In the genomic region with DNA sequence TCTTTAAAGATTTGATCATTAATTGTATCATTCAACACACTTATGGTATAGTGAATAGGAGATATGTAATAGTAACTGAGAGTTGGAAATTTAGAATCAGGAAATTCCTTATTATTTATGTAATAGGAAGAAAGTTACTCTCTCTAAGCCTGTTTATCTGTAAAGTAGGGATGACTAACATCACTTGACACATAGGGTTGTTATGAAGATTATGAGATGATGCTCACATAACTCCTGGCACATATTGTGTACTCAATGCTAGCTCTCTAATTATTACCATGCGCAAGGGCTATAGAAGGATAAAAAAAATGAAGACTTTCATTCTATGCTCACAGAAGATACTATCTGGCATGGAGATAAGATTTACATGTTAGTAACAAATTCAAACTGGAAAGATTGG, we compare ENCODE assay signal across 22 cellular contexts.
DNase-seq lines count a peak whose midpoint lies in the region; ATAC-seq and TF ChIP-seq lines count a peak whose summit lies in the region.
"Had no signal": no experiment of that assay in that cellular context is flagged by ENCODE, and none has a peak within 500 bp of the region (broad histone marks: within the 10 kb centered on the region; RNA-seq: fewer than 3 reads in every experiment).

No MANE protein-coding gene starts in this region.

- no peak overlapping the region for H3K4me3 ChIP-seq in right atrium auricular region
- H3K4me3 ChIP-seq: heart left ventricle, lower lobe of right lung, suprapubic skin, vagina had no signal

- peak; percentile 32 for ATAC-seq in Right ventricle myocardium inferior
- peak; percentile 87 for ATAC-seq in foreskin keratinocyte
- ATAC-seq: activated CD4-positive, alpha-beta T cell treated with anti-CD3 and anti-CD28 coated beads for 36 hours; activated T-cell treated with anti-CD3 and anti-CD28 coated beads, Interleukin-2, amount 50 U/mL, for 72 hours; HepG2; lower lobe of right lung had no signal

- H3K27ac ChIP-seq in right atrium auricular region (no peak overlapping the region), foreskin keratinocyte (no peak overlapping the region)
- H3K27ac ChIP-seq: lower lobe of right lung, suprapubic skin, vagina had no signal

- no peaks in the 10 kb centered on the region for H3K4me1 ChIP-seq in right atrium auricular region
- peaks cover 9% of the 10 kb centered on the region for H3K4me1 ChIP-seq in foreskin keratinocyte
- H3K4me1 ChIP-seq: lower lobe of right lung, suprapubic skin, vagina had no signal

- no peaks in the 10 kb centered on the region for H3K27me3 ChIP-seq in right atrium auricular region
- H3K27me3 ChIP-seq in foreskin keratinocyte: no peaks in the 10 kb centered on the region
- H3K27me3 ChIP-seq: heart left ventricle, suprapubic skin, vagina had no signal

- intact Hi-C loops in Right ventricle myocardium inferior (cut with DNase I): no loop called here

- DNase-seq in Right ventricle myocardium inferior (ENCODE audit: missing footprints): no peak
- DNase-seq in right atrium auricular region (ENCODE audit: low spot score): no peak
- peak; percentile 27 for DNase-seq in dedifferentiated amniotic fluid mesenchymal stem cell (ENCODE audit: extremely low spot score)
- peak; percentile 32 to 72 for DNase-seq in foreskin keratinocyte
- DNase-seq in superior temporal gyrus (ENCODE audit: extremely low spot score): peak; percentile 22
- no peak for DNase-seq in NCI-H526 treated with DMSO at 0.1 percent for 48 hours (lab: John Stamatoyannopoulos, UW)
- DNase-seq in activated CD4-positive, CD25-positive, alpha-beta regulatory T cell treated with anti-CD3 and anti-CD28 coated beads, Interleukin-2, amount 50 U/mL, for 72 hours: no peak
- DNase-seq in effector CD4-positive, alpha-beta T cell: no peak
- DNase-seq: 8988T; activated CD4-positive, alpha-beta T cell treated with anti-CD3 and anti-CD28 coated beads for 36 hours; activated naive CD4-positive, alpha-beta T cell treated with anti-CD3 and anti-CD28 coated beads, Interleukin-2, amount 50 U/mL, for 16 hours; activated T-cell treated with anti-CD3 and anti-CD28 coated beads, Interleukin-2, amount 50 U/mL, for 72 hours; DND-41; heart left ventricle; immature natural killer cell; lower lobe of right lung; NCI-H1092 treated with DMSO at 0.1 percent for 48 hours; NCI-H2081; RPMI8226 had no signal

- H3K36me3 ChIP-seq in right atrium auricular region: no peaks in the 10 kb centered on the region
- H3K36me3 ChIP-seq: heart left ventricle, lower lobe of right lung, suprapubic skin, vagina had no signal

- TF ChIP-seq CTCF in right atrium auricular region (IDR thresholded peaks at IDR 0.05) (no peak), foreskin keratinocyte (conservative IDR thresholded peaks at IDR 0.05) (no peak)

- no peaks in the 10 kb centered on the region for H3K9me3 ChIP-seq in right atrium auricular region
- H3K9me3 ChIP-seq: heart left ventricle, lower lobe of right lung, suprapubic skin, vagina had no signal

Comparison
In these comparisons a context has a peak if more than half of its experiments do, and no peak if none do; other contexts are left out.
1. DNase-seq: peak in dedifferentiated amniotic fluid mesenchymal stem cell (single experiment), foreskin keratinocyte (2 of 2) and superior temporal gyrus (single experiment); none in Right ventricle myocardium inferior (single experiment), right atrium auricular region (single experiment), NCI-H526 treated with DMSO at 0.1 percent for 48 hours (single experiment), activated CD4-positive, CD25-positive, alpha-beta regulatory T cell treated with anti-CD3 and anti-CD28 coated beads, Interleukin-2, amount 50 U/mL, for 72 hours (single experiment) and effector CD4-positive, alpha-beta T cell (single experiment).